4 cellular contexts compared by ENCODE assay signal in genomic region chr12:96864335-96864734, GRCh38.
TF ChIP-seq lines count a peak whose summit lies in the region.

No MANE protein-coding gene starts in this region.

TF ChIP-seq in SK-N-SH, 30 proteins besides CTCF, POLR2A, EP300 and RAD21 (continued from another document and continues in another):
- TF ChIP-seq JUND (IDR thresholded peaks at IDR 0.05) (no peak), ELF1 (IDR thresholded peaks at IDR 0.05) (no peak), YY1 (IDR thresholded peaks at IDR 0.05; ENCODE audit: low read depth) (no peak), GABPA (IDR thresholded peaks at IDR 0.05; ENCODE audit: low read depth) (no peak), TAF1 (IDR thresholded peaks at IDR 0.05; ENCODE audit: borderline replicate concordance, low read depth, low read length) (no peak), RCOR1 (IDR thresholded peaks at IDR 0.05; ENCODE audit: low read length) (no peak), MAX (IDR thresholded peaks at IDR 0.05; ENCODE audit: low read depth) (no peak), ZBTB33 (IDR thresholded peaks at IDR 0.05; ENCODE audit: borderline replicate concordance, low read depth) (no peak), SIN3A (IDR thresholded peaks at IDR 0.05; ENCODE audit: borderline replicate concordance, low read depth, low read length) (no peak), RXRA (IDR thresholded peaks at IDR 0.05; ENCODE audit: borderline replicate concordance, low read depth) (no peak), PBX3 (IDR thresholded peaks at IDR 0.05) (no peak), MXI1 (IDR thresholded peaks at IDR 0.05; ENCODE audit: low read depth, low read length) (no peak), FOXM1 (IDR thresholded peaks at IDR 0.05; ENCODE audit: low read depth) (no peak)

TF ChIP-seq in SK-N-SH treated with all-trans-retinoic acid at 6 μM for 48 hours, 23 proteins besides CTCF, POLR2A, EP300 and RAD21:
- TF ChIP-seq PATZ1 (CRISPR knock-in tag; IDR thresholded peaks at IDR 0.05; ENCODE audit: borderline replicate concordance) (no peak), ZNF8 (CRISPR knock-in tag; IDR thresholded peaks at IDR 0.05) (no peak), TCF4 (CRISPR knock-in tag; IDR thresholded peaks at IDR 0.05; ENCODE audit: borderline replicate concordance) (no peak), POU6F1 (CRISPR knock-in tag; IDR thresholded peaks at IDR 0.05; ENCODE audit: borderline replicate concordance, low read depth) (no peak), ESRRG (CRISPR knock-in tag; IDR thresholded peaks at IDR 0.05) (no peak), RARB (CRISPR knock-in tag; IDR thresholded peaks at IDR 0.05) (no peak), ISL1 (CRISPR knock-in tag; IDR thresholded peaks at IDR 0.05) (no peak), TSHZ2 (CRISPR knock-in tag; IDR thresholded peaks at IDR 0.05) (no peak)
TF ChIP-seq in SK-N-SH treated with all-trans-retinoic acid at 6 μM for 48 hours: peak in this region for 0.

TF ChIP-seq in GM12891, 5 proteins besides CTCF, POLR2A, EP300 and RAD21:
- TF ChIP-seq POU2F2 (IDR thresholded peaks at IDR 0.05; ENCODE audit: low read depth, low read length) = no peak
- 0 out of 2 replicates have a peak, but pooled peaks have one; percentile 11 for TF ChIP-seq SPI1 (IDR thresholded peaks at IDR 0.05; ENCODE audit: low read depth, low read length)
TF ChIP-seq in GM12891: peak in this region for 1.

TF ChIP-seq in H1, 55 proteins besides CTCF, POLR2A, EP300 and RAD21 (continued from another document):
- no peak for TF ChIP-seq SIN3A (conservative IDR thresholded peaks at IDR 0.05 in 1 of 2, IDR thresholded peaks at IDR 0.05 in 1 of 2; ENCODE audit: low read depth in 1 of 2, low read length in 2 of 2)
- TF ChIP-seq MAFK (IDR thresholded peaks at IDR 0.05; ENCODE audit: low read depth, low read length) = no peak
- TF ChIP-seq GABPA (IDR thresholded peaks at IDR 0.05; ENCODE audit: borderline replicate concordance, insufficient read depth, low read length) = no peak
- TF ChIP-seq RBBP5 (IDR thresholded peaks at IDR 0.05; ENCODE audit: borderline replicate concordance, low read depth, low read length) = no peak
- TF ChIP-seq ATF3 (IDR thresholded peaks at IDR 0.05; ENCODE audit: insufficient read depth, low read depth, low read length) = no peak
- no peak for TF ChIP-seq EGR1 (IDR thresholded peaks at IDR 0.05; ENCODE audit: borderline replicate concordance, low read depth, low read length)
- no peak for TF ChIP-seq POU5F1 (IDR thresholded peaks at IDR 0.05; ENCODE audit: low read depth, low read length)
- no peak for TF ChIP-seq SRF (IDR thresholded peaks at IDR 0.05; ENCODE audit: low read depth, low read length)
- TF ChIP-seq SIRT6 (IDR thresholded peaks at IDR 0.05; ENCODE audit: low read length) = no peak
- no peak for TF ChIP-seq TCF12 (IDR thresholded peaks at IDR 0.05; ENCODE audit: low read depth, low read length)
- TF ChIP-seq CHD7 (IDR thresholded peaks at IDR 0.05; ENCODE audit: insufficient replicate concordance, low read length) = no peak
- no peak for TF ChIP-seq BRCA1 (IDR thresholded peaks at IDR 0.05; ENCODE audit: low read depth, low read length)
- TF ChIP-seq SIX5 (IDR thresholded peaks at IDR 0.05; ENCODE audit: low read depth, low read length) = no peak
- TF ChIP-seq JUND (IDR thresholded peaks at IDR 0.05; ENCODE audit: low read length) = no peak
- TF ChIP-seq BCL11A (IDR thresholded peaks at IDR 0.05; ENCODE audit: low read depth in 2 of 2, low read length in 2 of 2) = no peak
- no peak for TF ChIP-seq JUN (IDR thresholded peaks at IDR 0.05; ENCODE audit: low read depth, low read length)
- no peak for TF ChIP-seq BACH1 (IDR thresholded peaks at IDR 0.05; ENCODE audit: low read length)
